Comparison of ENCODE assay signal across 15 cellular contexts in the genomic region with DNA sequence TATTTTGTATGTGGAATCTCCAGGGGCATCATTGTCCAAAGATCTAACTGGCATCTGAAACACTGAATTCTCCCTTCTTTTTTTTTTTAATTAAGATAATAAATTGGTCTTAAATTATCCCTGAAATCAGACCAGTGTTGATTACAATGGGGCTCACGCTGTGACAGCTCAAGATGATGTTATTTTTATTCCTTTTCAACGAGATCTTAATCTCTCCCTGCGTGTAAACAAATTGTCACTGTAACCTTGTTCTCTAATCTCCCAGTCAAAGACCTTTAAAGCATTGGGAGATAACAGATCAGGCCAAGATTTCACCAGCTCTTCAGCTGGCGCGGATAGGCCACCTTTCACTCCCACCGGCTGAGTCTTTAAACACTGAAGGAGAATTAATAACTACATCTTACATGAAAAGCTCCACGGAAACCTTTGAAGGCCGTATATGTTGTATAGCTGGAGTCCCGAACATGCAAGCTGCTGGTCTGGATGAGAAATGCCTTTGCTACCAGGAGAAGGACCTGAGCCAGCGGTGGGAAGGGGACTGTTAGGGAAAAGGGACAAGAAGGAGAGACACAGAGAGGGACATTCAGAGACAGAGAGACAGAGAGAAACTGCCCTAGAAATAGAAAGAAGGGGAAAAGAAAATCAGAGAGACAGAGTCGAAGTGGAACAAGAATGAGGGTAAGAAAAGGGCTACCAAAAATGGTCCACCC.
DNase-seq lines count a peak whose midpoint lies in the region; ATAC-seq, FAIRE-seq and TF ChIP-seq lines count a peak whose summit lies in the region.
"Had no signal": no experiment of that assay in that cellular context is flagged by ENCODE, and none has a peak within 500 bp of the region (broad histone marks: within the 10 kb centered on the region; RNA-seq: fewer than 3 reads in every experiment).

No MANE protein-coding gene starts in this region.

- H3K36me3 Mint-ChIP-seq in chondrocyte (ENCODE audit: low read depth), result peaks cover 1% of the 10 kb centered on the region
- no peaks in the 10 kb centered on the region for H3K36me3 Mint-ChIP-seq in nephron (ENCODE audit: low read depth)
- H3K36me3 Mint-ChIP-seq: CD4-positive, alpha-beta memory T cell had no signal

- H3K27ac Mint-ChIP-seq in chondrocyte (ENCODE audit: unreplicated experiment) (no peak overlapping the region), nephron (peak overlapping the region in 2 of 3 experiments; percentile 36 to 44)
- H3K27ac Mint-ChIP-seq: CD4-positive, alpha-beta memory T cell had no signal

- no peaks in the 10 kb centered on the region for H3F3A ChIP-seq in SK-N-SH (replicated peaks; ENCODE audit: insufficient read depth)

- H3K4me1 Mint-ChIP-seq in chondrocyte (ENCODE audit: low read depth), result peaks cover 13% of the 10 kb centered on the region
- H3K4me1 Mint-ChIP-seq in nephron, result peaks cover 26% of the 10 kb centered on the region
- H3K4me1 Mint-ChIP-seq: CD4-positive, alpha-beta memory T cell had no signal

- H3K9me2 ChIP-seq in SK-N-SH, result no peaks in the 10 kb centered on the region

- H3K79me2 ChIP-seq in HepG2 (ENCODE audit: insufficient read depth, low read length), result no peaks in the 10 kb centered on the region
- no peaks in the 10 kb centered on the region for H3K79me2 ChIP-seq in SK-N-SH (ENCODE audit: insufficient read depth)

- peak; percentile 41; the same call in 2 of the 3 replicates for ATAC-seq in HepG2
- ATAC-seq in right lobe of liver, result no peak
- no peak for ATAC-seq in HG02588 (IDR thresholded peaks at IDR 0.05; ENCODE audit: unreplicated experiment)
- ATAC-seq in pancreas, result no peak
- ATAC-seq: Panc1 had no signal

- intact Hi-C loops in HepG2 (cut with micrococcal nuclease; ENCODE audit: unreplicated experiment) (loop anchor here (10.0 kb wide), 1 partner anchor 443 kb away; no protein-coding TSS in a partner anchor), right lobe of liver (cut with DNase I) (no loop called here), pancreas (cut with DNase I) (no loop called here)

- H4K20me1 ChIP-seq in HepG2 (ENCODE audit: insufficient read depth, low read length) (no peaks in the 10 kb centered on the region), SK-N-SH (ENCODE audit: insufficient read depth) (no peaks in the 10 kb centered on the region)

- WGBS in HepG2 (ENCODE audit: low lambda C conversion rate), result 2% methylated on average over 11 of the region's 11 CpGs
- WGBS in right lobe of liver (ENCODE audit: insufficient coverage, low coverage, low lambda C conversion rate, missing lambda C conversion rate), result 57% methylated on average over 9 of the region's 11 CpGs
- 15% methylated on average over 11 of the region's 11 CpGs for WGBS in SK-N-SH (ENCODE audit: low lambda C conversion rate)
- WGBS in pancreas, 2 donors, result 41 to 48% methylated on average over 11 of the region's 11 CpGs

- no peak for TF ChIP-seq POLR2A in HepG2 (IDR thresholded peaks at IDR 0.05; ENCODE audit: insufficient read depth in 1 of 2, low read depth in 2 of 2, low read length in 2 of 2)
- no peak for TF ChIP-seq POLR2A in right lobe of liver (IDR thresholded peaks at IDR 0.05)

- peak overlapping the region; percentile 45; the same call in 1 of the 2 replicates for H3K4me2 ChIP-seq in HepG2 (ENCODE audit: low read depth, low read length)
- no peak overlapping the region for H3K4me2 ChIP-seq in SK-N-SH

- DNase-seq in HepG2 (ENCODE audit: low spot score), result peak; percentile 1
- no peak for DNase-seq in right lobe of liver
- DNase-seq in chondrocyte (ENCODE audit: low spot score), result no peak
- DNase-seq in SK-N-SH, result no peak
- DNase-seq in pancreas, result no peak
- DNase-seq in GM10266 (ENCODE audit: extremely low spot score), result no peak
- DNase-seq: 8988T; BE2C; CD4-positive, alpha-beta memory T cell; KBM-7; NCI-H1436 treated with DMSO at 0.1 percent for 48 hours; NCI-H510A had no signal

- CTCF ChIA-PET in HepG2 (lab: Yijun Ruan, JAX; ENCODE audit: low intra/inter-chr PET ratio, low total read pairs), result no interaction called here
- CTCF ChIA-PET in SK-N-SH (lab: Yijun Ruan, JAX), result interaction anchor here (0.6 kb wide), 1 partner anchor 9 kb away, joined by 3 read pairs; no protein-coding TSS in a partner anchor

- H3K4me3 ChIP-seq in HepG2 (replicated peaks in 1 of 3; ENCODE audit: insufficient read depth in 1 of 3, low read depth in 2 of 3, low read length in 3 of 3) (no peak overlapping the region), right lobe of liver (no peak overlapping the region), SK-N-SH (ENCODE audit: low read depth in 2 of 2, low read length in 1 of 2) (no peak overlapping the region), pancreas (no peak overlapping the region)

- H3K4me3 Mint-ChIP-seq in chondrocyte (ENCODE audit: unreplicated experiment) (peak overlapping the region; percentile 39), nephron (peak overlapping the region in 1 of 3 experiments; percentile 27)
- H3K4me3 Mint-ChIP-seq: CD4-positive, alpha-beta memory T cell had no signal

- H3K27me3 ChIP-seq in HepG2 (ENCODE audit: control insufficient read depth in 1 of 2, insufficient read depth in 2 of 2, low read length in 2 of 2) (no peaks in the 10 kb centered on the region), right lobe of liver (no peaks in the 10 kb centered on the region), SK-N-SH (ENCODE audit: insufficient read depth) (no peaks in the 10 kb centered on the region), pancreas (peaks cover 0 to 5% (median 0%) of the 10 kb centered on the region in 4 donors)
- H3K27me3 ChIP-seq: BE2C had no signal

- TF ChIP-seq CTCF in HepG2 (CRISPR knock-in tag; IDR thresholded peaks at IDR 0.05) (no peak), right lobe of liver (IDR thresholded peaks at IDR 0.05) (no peak), chondrocyte (IDR thresholded peaks at IDR 0.05) (no peak), nephron (IDR thresholded peaks at IDR 0.05; ENCODE audit: unreplicated experiment in 3 of 3) (no peak), SK-N-SH (IDR thresholded peaks at IDR 0.05) (no peak), pancreas (IDR thresholded peaks at IDR 0.05) (no peak), GM10266 (IDR thresholded peaks at IDR 0.05; ENCODE audit: control insufficient read depth, insufficient read depth, low read depth, missing control alignments) (no peak)

- POLR2A ChIA-PET in HepG2 (lab: Yijun Ruan, JAX) (no interaction called here), SK-N-SH (lab: Yijun Ruan, JAX) (no interaction called here)

- H3K9me3 Mint-ChIP-seq in chondrocyte (ENCODE audit: low read depth) (peaks cover 6% of the 10 kb centered on the region), nephron (no peaks in the 10 kb centered on the region)

- H3K27me3 Mint-ChIP-seq in chondrocyte (ENCODE audit: low read depth) (no peaks in the 10 kb centered on the region), nephron (ENCODE audit: low read depth) (peaks cover 4% of the 10 kb centered on the region)
- H3K27me3 Mint-ChIP-seq: CD4-positive, alpha-beta memory T cell had no signal

- no TSS peak for BruUV-seq in HepG2 (replicated peaks; lab: Mats Ljungman, UMichigan)

- no peak for TF ChIP-seq RAD21 in HepG2 (CRISPR knock-in tag; IDR thresholded peaks at IDR 0.05)
- TF ChIP-seq RAD21 in SK-N-SH (IDR thresholded peaks at IDR 0.05; ENCODE audit: low read length), result no peak

- H3K9me3 ChIP-seq in HepG2 (ENCODE audit: low read length), result no peaks in the 10 kb centered on the region
- no peaks in the 10 kb centered on the region for H3K9me3 ChIP-seq in right lobe of liver
- no peaks in the 10 kb centered on the region for H3K9me3 ChIP-seq in SK-N-SH
- H3K9me3 ChIP-seq in pancreas, result no peaks in the 10 kb centered on the region
- H3K9me3 ChIP-seq: BE2C had no signal

- in situ Hi-C loops in HepG2 (cut with HindIII; ENCODE audit: extremely low pct_ligation_motif_present, low pct_unique_long_range_greater_than_20kb), result no loop called here

- H2AFZ ChIP-seq in HepG2 (ENCODE audit: low read length), result no peak overlapping the region
- H2AFZ ChIP-seq in SK-N-SH (ENCODE audit: low read depth), result no peak overlapping the region

- H3K4me1 ChIP-seq in HepG2 (ENCODE audit: insufficient read depth, low read length) (peaks cover 13% of the 10 kb centered on the region), right lobe of liver (no peaks in the 10 kb centered on the region), SK-N-SH (ENCODE audit: control insufficient read depth in 1 of 2, insufficient read depth in 2 of 2, low read depth in 1 of 2, low read length in 1 of 2) (no peaks in the 10 kb centered on the region), pancreas (no peaks in the 10 kb centered on the region)
- H3K4me1 ChIP-seq: BE2C had no signal

- FAIRE-seq in HepG2 (lab: Jason Lieb, UNC) (no peak), pancreas (lab: Jason Lieb, UNC) (no peak)

- no peaks in the 10 kb centered on the region for H3K36me3 ChIP-seq in HepG2 (replicated peaks in 1 of 2; ENCODE audit: control insufficient read depth in 1 of 2, insufficient read depth in 2 of 2, low read length in 2 of 2)
- no peaks in the 10 kb centered on the region for H3K36me3 ChIP-seq in right lobe of liver
- H3K36me3 ChIP-seq in SK-N-SH (replicated peaks in 1 of 2; ENCODE audit: control insufficient read depth in 1 of 2, insufficient read depth in 2 of 2, low read length in 1 of 2), result no peaks in the 10 kb centered on the region
- H3K36me3 ChIP-seq in pancreas, result no peaks in the 10 kb centered on the region
- H3K36me3 ChIP-seq: BE2C had no signal

- H3K9ac ChIP-seq in HepG2 (ENCODE audit: insufficient read depth, low read depth, low read length), result no peak overlapping the region
- H3K9ac ChIP-seq in SK-N-SH, result no peak overlapping the region

- H3K27ac ChIP-seq in HepG2 (ENCODE audit: extremely low read length, insufficient read depth, low read length) (no peak overlapping the region), right lobe of liver (no peak overlapping the region), SK-N-SH (ENCODE audit: low read depth in 2 of 2, low read length in 1 of 2) (no peak overlapping the region), pancreas (no peak overlapping the region)

- TF ChIP-seq EP300 in HepG2 (IDR thresholded peaks at IDR 0.05; ENCODE audit: low read depth in 2 of 2, low read length in 2 of 2) (no peak), HepG2 (CRISPR knock-in tag; IDR thresholded peaks at IDR 0.05; ENCODE audit: borderline replicate concordance) (no peak), SK-N-SH (IDR thresholded peaks at IDR 0.05; ENCODE audit: borderline replicate concordance in 1 of 2, low read depth in 1 of 2, low read length in 1 of 2) (no peak)

TF ChIP-seq in HepG2, 621 proteins besides CTCF, POLR2A, EP300 and RAD21 (continues in another document):
- TF ChIP-seq ZNF558 (CRISPR knock-in tag; IDR thresholded peaks at IDR 0.05; ENCODE audit: borderline replicate concordance) (no peak), KAT8 (CRISPR knock-in tag; IDR thresholded peaks at IDR 0.05) (no peak), BRCA1 (CRISPR knock-in tag; IDR thresholded peaks at IDR 0.05) (no peak), DR1 (CRISPR knock-in tag; IDR thresholded peaks at IDR 0.05) (no peak), MLLT10 (CRISPR knock-in tag; IDR thresholded peaks at IDR 0.05) (no peak)
